In the genomic region with DNA sequence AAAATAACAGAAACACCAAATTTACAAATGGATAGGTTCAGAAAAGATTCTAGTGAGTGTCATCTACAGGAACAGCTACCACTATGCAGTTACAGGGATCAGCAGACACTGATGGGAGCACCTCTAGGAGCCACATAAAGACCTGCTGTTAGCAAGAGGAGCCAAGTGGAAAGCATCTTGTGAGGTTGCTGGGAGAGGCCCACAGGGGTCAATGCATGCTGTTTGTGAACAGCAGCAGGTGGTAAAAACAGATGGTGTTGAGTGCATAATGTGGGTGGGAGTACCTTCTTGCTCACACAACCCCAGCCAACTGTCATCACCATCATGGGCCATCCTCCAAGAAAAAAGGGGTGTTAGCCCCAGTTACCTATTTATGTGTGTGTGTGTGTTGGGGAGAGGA, we compare ENCODE assay signal across 28 cellular contexts.
A peak's percentile ranks its signal among the peaks of the same experiment; 100 is the strongest.
DNase-seq lines count a peak whose midpoint lies in the region; ATAC-seq and TF ChIP-seq lines count a peak whose summit lies in the region.
"Had no signal": no experiment of that assay in that cellular context is flagged by ENCODE, and none has a peak within 500 bp of the region (broad histone marks: within the 10 kb centered on the region; RNA-seq: fewer than 3 reads in every experiment).

No MANE protein-coding gene starts in this region.

- H3K79me2 ChIP-seq in GM23338 (replicated peaks; ENCODE audit: insufficient read depth) (no peaks in the 10 kb centered on the region), OCI-LY1 (ENCODE audit: insufficient read depth, low read length) (no peaks in the 10 kb centered on the region)

- H3K36me3 Mint-ChIP-seq in GM23338 (ENCODE audit: low read depth): peaks cover 11% of the 10 kb centered on the region
- no peaks in the 10 kb centered on the region for H3K36me3 Mint-ChIP-seq in activated naive CD4-positive, alpha-beta T cell treated with anti-CD3 and anti-CD28 coated beads for 36 hours (ENCODE audit: low read depth)
- H3K36me3 Mint-ChIP-seq: activated naive CD4-positive, alpha-beta T cell treated with anti-CD3 and anti-CD28 coated beads, Interleukin-2, amount 50 U/mL, for 72 hours; natural killer cell treated with Interleukin-12 subunit alpha and Interleukin-12 subunit beta and Interleukin-15 and Interleukin-18, amount 100 ng/mL, for 72 hours had no signal

- peaks cover 56% of the 10 kb centered on the region for H3K4me1 Mint-ChIP-seq in GM23338
- no peaks in the 10 kb centered on the region for H3K4me1 Mint-ChIP-seq in activated naive CD4-positive, alpha-beta T cell treated with anti-CD3 and anti-CD28 coated beads for 36 hours (ENCODE audit: low read depth)
- H3K4me1 Mint-ChIP-seq: T-helper 17 cell had no signal

- H3K27me3 Mint-ChIP-seq in GM23338 (ENCODE audit: insufficient read depth, low read depth, poor library complexity): peaks cover 11% of the 10 kb centered on the region
- no peaks in the 10 kb centered on the region for H3K27me3 Mint-ChIP-seq in activated naive CD4-positive, alpha-beta T cell treated with anti-CD3 and anti-CD28 coated beads for 36 hours (ENCODE audit: low read depth)
- H3K27me3 Mint-ChIP-seq: activated CD8-positive, alpha-beta T cell treated with anti-CD3 and anti-CD28 coated beads for 36 hours; effector memory CD8-positive, alpha-beta T cell; T-helper 17 cell had no signal

- no peak overlapping the region for H3K4me3 Mint-ChIP-seq in GM23338
- H3K4me3 Mint-ChIP-seq in activated naive CD4-positive, alpha-beta T cell treated with anti-CD3 and anti-CD28 coated beads for 36 hours: no peak overlapping the region
- H3K4me3 Mint-ChIP-seq: activated CD8-positive, alpha-beta T cell treated with anti-CD3 and anti-CD28 coated beads for 36 hours; effector memory CD8-positive, alpha-beta T cell; natural killer cell treated with Interleukin-12 subunit alpha and Interleukin-12 subunit beta and Interleukin-15 and Interleukin-18, amount 100 ng/mL, for 72 hours; T-helper 17 cell had no signal

- TF ChIP-seq CTCF in GM23338 (conservative IDR thresholded peaks at IDR 0.05; ENCODE audit: low read depth in 2 of 2): no peak
- TF ChIP-seq CTCF in OCI-LY1 (IDR thresholded peaks at IDR 0.05; ENCODE audit: low read length): no peak
- TF ChIP-seq CTCF in mucosa of descending colon (IDR thresholded peaks at IDR 0.05): no peak

- peak overlapping the region; percentile 36 for H3K4me2 ChIP-seq in GM23338
- H3K4me2 ChIP-seq in OCI-LY1 (ENCODE audit: low read length): no peak overlapping the region
- H3K4me2 ChIP-seq: KMS-11 had no signal

- H3K9ac ChIP-seq in OCI-LY1 (ENCODE audit: low read length): no peak overlapping the region
- H3K9ac ChIP-seq: KMS-11 had no signal

- H3K4me1 ChIP-seq in GM23338 (ENCODE audit: insufficient read depth) (peaks cover 39% of the 10 kb centered on the region), OCI-LY1 (ENCODE audit: insufficient read depth, low read length, severe bottlenecking) (peaks cover 22% of the 10 kb centered on the region), mucosa of descending colon (ENCODE audit: low read depth) (no peaks in the 10 kb centered on the region), HAP-1 (no peaks in the 10 kb centered on the region)
- H3K4me1 ChIP-seq: heart left ventricle, lower lobe of right lung had no signal

- in situ Hi-C loops in HAP-1 (cut with MboI; ENCODE audit: low sequenced_read_pairs): no loop called here

- DNase-seq in Ammon's horn (ENCODE audit: low spot score) (peak; percentile 11), GM23338 (ENCODE audit: low spot score) (peak; percentile 21), NCI-H2171 treated with DMSO at 0.1 percent for 48 hours (lab: John Stamatoyannopoulos, UW) (peak; percentile 95), mucosa of descending colon (no peak), HAP-1 (ENCODE audit: low spot score in 2 of 2) (no peak)
- DNase-seq in stimulated activated CD4-positive, alpha-beta T cell treated with anti-CD3 and anti-CD28 coated beads, Interleukin-4, amount 100 ng/mL, for 24 hours: no peak
- DNase-seq in activated naive CD4-positive, alpha-beta T cell treated with anti-CD3 and anti-CD28 coated beads for 36 hours: no peak
- DNase-seq: ACHN; activated CD8-positive, alpha-beta T cell treated with anti-CD3 and anti-CD28 coated beads for 36 hours; DMS79 treated with DMSO at 0.1 percent for 48 hours; effector memory CD8-positive, alpha-beta T cell; erythroblast; heart left ventricle; kidney glomerular epithelial cell; lower lobe of right lung; NCI-H187; NCI-H510A treated with DMSO at 0.1 percent for 48 hours; retina; small intestine; T-helper 17 cell; trophoblast cell had no signal

- H3K4me3 ChIP-seq in GM23338 (no peak overlapping the region), OCI-LY1 (ENCODE audit: low read depth, low read length, poor library complexity, severe bottlenecking) (no peak overlapping the region), mucosa of descending colon (no peak overlapping the region), HAP-1 (no peak overlapping the region)
- H3K4me3 ChIP-seq: coronary artery, heart left ventricle, lower lobe of right lung, SK-N-MC had no signal

- no peak overlapping the region for H3K27ac Mint-ChIP-seq in GM23338
- H3K27ac Mint-ChIP-seq in activated naive CD4-positive, alpha-beta T cell treated with anti-CD3 and anti-CD28 coated beads for 36 hours: no peak overlapping the region
- H3K27ac Mint-ChIP-seq: activated CD8-positive, alpha-beta T cell treated with anti-CD3 and anti-CD28 coated beads for 36 hours; activated naive CD4-positive, alpha-beta T cell treated with anti-CD3 and anti-CD28 coated beads, Interleukin-2, amount 50 U/mL, for 72 hours; activated T-helper 2 cell treated with anti-CD3 and anti-CD28 coated beads, Interferon-gamma antibody, Interleukin-2, Interleukin-4, amounts not matched to agents 10 μg/mL and 5 μg/mL and 100 μg/mL, durations not matched to agents 14 hours and 24 hours and 36 hours; effector memory CD8-positive, alpha-beta T cell; natural killer cell treated with Interleukin-12 subunit alpha and Interleukin-12 subunit beta and Interleukin-15 and Interleukin-18, amount 100 ng/mL, for 72 hours; T-helper 17 cell had no signal

- intact Hi-C loops in activated naive CD4-positive, alpha-beta T cell treated with anti-CD3 and anti-CD28 coated beads for 36 hours (cut with micrococcal nuclease): no loop called here
- intact Hi-C loops in mucosa of descending colon (cut with DNase I, micrococcal nuclease): no loop called here

- H3K27me3 ChIP-seq in GM23338 (ENCODE audit: insufficient read depth) (no peaks in the 10 kb centered on the region), OCI-LY1 (ENCODE audit: insufficient read depth, low read length) (no peaks in the 10 kb centered on the region), HAP-1 (ENCODE audit: low read depth) (no peaks in the 10 kb centered on the region)
- H3K27me3 ChIP-seq: heart left ventricle had no signal

- CTCF ChIA-PET in activated naive CD4-positive, alpha-beta T cell treated with anti-CD3 and anti-CD28 coated beads for 36 hours (lab: Charles Lee): no interaction called here

- H3K27ac ChIP-seq in GM23338 (ENCODE audit: low read depth) (no peak overlapping the region), OCI-LY1 (ENCODE audit: low read depth, low read length, poor library complexity, severe bottlenecking) (peak overlapping the region; percentile 45)
- H3K27ac ChIP-seq: coronary artery, heart left ventricle, KMS-11, lower lobe of right lung, SK-N-MC had no signal

- peaks cover 4% of the 10 kb centered on the region; the same call in 1 of the 2 replicates for H3F3A ChIP-seq in GM23338 (replicated peaks; ENCODE audit: low read depth)
- H3F3A ChIP-seq in OCI-LY1 (ENCODE audit: insufficient read depth, low read length): no peaks in the 10 kb centered on the region

- ATAC-seq in GM23338 (peak; percentile 54), mucosa of descending colon (no peak)
- ATAC-seq: activated CD8-positive, alpha-beta T cell treated with anti-CD3 and anti-CD28 coated beads for 36 hours; activated naive CD4-positive, alpha-beta T cell treated with anti-CD3 and anti-CD28 coated beads, Interleukin-2, amount 50 U/mL, for 72 hours; effector memory CD8-positive, alpha-beta T cell; heart left ventricle; lower lobe of right lung; natural killer cell treated with Interleukin-12 subunit alpha and Interleukin-12 subunit beta and Interleukin-15 and Interleukin-18, amount 100 ng/mL, for 72 hours; T-helper 17 cell had no signal

- H3K36me3 ChIP-seq in GM23338 (ENCODE audit: insufficient read depth): no peaks in the 10 kb centered on the region
- H3K36me3 ChIP-seq in OCI-LY1 (ENCODE audit: insufficient read depth, low read length): no peaks in the 10 kb centered on the region
- H3K36me3 ChIP-seq in mucosa of descending colon (ENCODE audit: low read depth): no peaks in the 10 kb centered on the region
- H3K36me3 ChIP-seq in HAP-1 (replicated peaks): no peaks in the 10 kb centered on the region
- H3K36me3 ChIP-seq: heart left ventricle, lower lobe of right lung had no signal

- H2AFZ ChIP-seq in GM23338: no peak overlapping the region
- H2AFZ ChIP-seq in OCI-LY1 (ENCODE audit: low read length): peak overlapping the region; percentile 58; the same call in 1 of the 2 replicates

- H3K9me3 Mint-ChIP-seq in GM23338: peaks cover 5% of the 10 kb centered on the region
- peaks cover 1% of the 10 kb centered on the region for H3K9me3 Mint-ChIP-seq in activated naive CD4-positive, alpha-beta T cell treated with anti-CD3 and anti-CD28 coated beads for 36 hours
- H3K9me3 Mint-ChIP-seq: activated CD8-positive, alpha-beta T cell treated with anti-CD3 and anti-CD28 coated beads for 36 hours; activated T-helper 2 cell treated with anti-CD3 and anti-CD28 coated beads, Interferon-gamma antibody, Interleukin-2, Interleukin-4, amounts not matched to agents 10 μg/mL and 5 μg/mL and 100 μg/mL, durations not matched to agents 14 hours and 24 hours and 36 hours; effector memory CD8-positive, alpha-beta T cell; natural killer cell treated with Interleukin-12 subunit alpha and Interleukin-12 subunit beta and Interleukin-15 and Interleukin-18, amount 100 ng/mL, for 72 hours had no signal

- H3K9me2 ChIP-seq in GM23338 (ENCODE audit: insufficient read depth) (peaks cover 4% of the 10 kb centered on the region), OCI-LY1 (ENCODE audit: low read depth, low read length) (no peaks in the 10 kb centered on the region)

- H3K9me3 ChIP-seq in OCI-LY1 (ENCODE audit: low read length) (no peaks in the 10 kb centered on the region), mucosa of descending colon (no peaks in the 10 kb centered on the region), HAP-1 (no peaks in the 10 kb centered on the region)
- H3K9me3 ChIP-seq: heart left ventricle, lower lobe of right lung had no signal

- H4K20me1 ChIP-seq in GM23338 (replicated peaks; ENCODE audit: insufficient read depth): no peaks in the 10 kb centered on the region
- no peaks in the 10 kb centered on the region for H4K20me1 ChIP-seq in OCI-LY1 (ENCODE audit: insufficient read depth, low read length)

TF ChIP-seq in GM23338, 12 proteins besides CTCF, POLR2A, EP300 and RAD21 (continues in another document):
- TF ChIP-seq JUNB (IDR thresholded peaks at IDR 0.05; ENCODE audit: unreplicated experiment): no peak
- no peak for TF ChIP-seq ZNF114 (CRISPR knock-in tag; IDR thresholded peaks at IDR 0.05)
- TF ChIP-seq ZNF331 (CRISPR knock-in tag; IDR thresholded peaks at IDR 0.05; ENCODE audit: low read depth): no peak

Comparison
In these comparisons a context has a peak if more than half of its experiments do, and no peak if none do; other contexts are left out.
1. DNase-seq: peak in Ammon's horn (single experiment), GM23338 (single experiment) and NCI-H2171 treated with DMSO at 0.1 percent for 48 hours (single experiment); none in stimulated activated CD4-positive, alpha-beta T cell treated with anti-CD3 and anti-CD28 coated beads, Interleukin-4, amount 100 ng/mL, for 24 hours (single experiment), activated naive CD4-positive, alpha-beta T cell treated with anti-CD3 and anti-CD28 coated beads for 36 hours (single experiment), mucosa of descending colon (0 of 3) and HAP-1 (0 of 2).